ENCODE assay signal across 28 cellular contexts in genomic region chr16:47917118-47917517, GRCh38.
"Had no signal": no experiment of that assay in that cellular context is flagged by ENCODE, and none has a peak within 500 bp of the region (broad histone marks: within the 10 kb centered on the region; RNA-seq: fewer than 3 reads in every experiment).

No MANE protein-coding gene starts in this region.

- H3K27ac ChIP-seq: colonic mucosa, coronary artery, dorsolateral prefrontal cortex, epithelial cell of prostate, esophagus muscularis mucosa, esophagus squamous epithelium, foreskin keratinocyte, gastrocnemius medialis, gastroesophageal sphincter, heart left ventricle, heart right ventricle had no signal

- H3K4me3 ChIP-seq: colonic mucosa, coronary artery, dorsolateral prefrontal cortex, esophagus muscularis mucosa, esophagus squamous epithelium, gastrocnemius medialis, gastroesophageal sphincter, heart left ventricle, heart right ventricle had no signal

- H3K36me3 ChIP-seq: colonic mucosa, esophagus muscularis mucosa, esophagus squamous epithelium, gastrocnemius medialis, gastroesophageal sphincter, heart left ventricle, heart right ventricle had no signal

- FAIRE-seq: colon, endometrium, endothelial cell of umbilical vein, frontal cortex had no signal

- H3K4me1 ChIP-seq: colonic mucosa, esophagus muscularis mucosa, esophagus squamous epithelium, foreskin keratinocyte, gastrocnemius medialis, gastroesophageal sphincter, heart left ventricle, heart right ventricle had no signal

- H3K9me3 ChIP-seq: colonic mucosa, esophagus muscularis mucosa, esophagus squamous epithelium, gastrocnemius medialis, gastroesophageal sphincter had no signal

- DNase-seq: colonic mucosa; cortex of kidney; dermis blood vessel endothelial cell; dorsolateral prefrontal cortex; effector CD4-positive, alpha-beta T cell; effector CD8-positive, alpha-beta T cell; effector memory CD4-positive, alpha-beta T cell; effector memory CD8-positive, alpha-beta T cell; endodermal cell; erythroblast; esophagus squamous epithelium; foreskin fibroblast; foreskin keratinocyte; foreskin melanocyte; gastrocnemius medialis; glutamatergic neuron; head of caudate nucleus; heart left ventricle; heart right ventricle had no signal

- H3K27me3 ChIP-seq: colonic mucosa, dorsolateral prefrontal cortex, esophagus muscularis mucosa, esophagus squamous epithelium, foreskin keratinocyte, gastrocnemius medialis, gastroesophageal sphincter, heart left ventricle, heart right ventricle had no signal

- ATAC-seq: effector memory CD8-positive, alpha-beta T cell; esophagus mucosa; foreskin keratinocyte; gastrocnemius medialis; gastroesophageal sphincter; heart left ventricle; heart right ventricle had no signal
